37 cellular contexts compared by ENCODE assay signal in the genomic region with DNA sequence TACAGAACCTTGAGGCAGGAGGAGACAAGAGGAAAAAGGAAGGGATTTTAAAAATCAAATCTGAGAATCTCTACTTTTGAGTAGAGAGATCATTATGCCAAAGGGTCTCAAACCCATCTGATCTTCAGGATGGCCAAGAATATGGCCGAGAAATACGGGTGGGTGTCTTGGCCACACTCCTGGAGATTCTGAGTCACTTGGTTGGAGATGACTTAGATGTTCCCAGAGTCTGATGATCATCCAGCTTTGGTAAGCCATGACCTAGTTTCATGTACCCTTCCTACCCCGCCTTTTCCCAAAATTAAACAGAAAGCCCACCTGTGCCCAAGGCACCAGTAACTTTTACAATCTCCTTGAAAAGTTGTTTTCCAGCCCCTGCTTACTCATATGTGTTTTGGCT.
"Had no signal": no experiment of that assay in that cellular context is flagged by ENCODE, and none has a peak within 500 bp of the region (broad histone marks: within the 10 kb centered on the region; RNA-seq: fewer than 3 reads in every experiment).

No MANE protein-coding gene starts in this region.

- H3K27me3 ChIP-seq: body of pancreas, breast epithelium had no signal

- DNase-seq: activated B cell treated with CpG ODN at 0.5 μM for 24 hours; activated CD4-positive, alpha-beta memory T cell treated with anti-CD3 and anti-CD28 coated beads for 36 hours; activated CD4-positive, alpha-beta T cell treated with anti-CD3 and anti-CD28 coated beads for 4 hours; activated CD4-positive, alpha-beta T cell treated with anti-CD3 and anti-CD28 coated beads, Interleukin-2, amount 50 U/mL, for 1 hour; activated CD4-positive, CD25-positive, alpha-beta regulatory T cell treated with anti-CD3 and anti-CD28 coated beads, Interleukin-2, amount 50 U/mL, for 72 hours; activated CD8-positive, alpha-beta memory T cell treated with anti-CD3 and anti-CD28 coated beads, Interleukin-2, amount 50 U/mL, for 4 hours; activated effector memory CD4-positive, alpha-beta T cell treated with anti-CD3 and anti-CD28 coated beads, Interleukin-2, amount 50 U/mL, for 16 hours; activated naive CD4-positive, alpha-beta T cell; activated naive CD4-positive, alpha-beta T cell treated with anti-CD3 and anti-CD28 coated beads, Interleukin-2, amount 50 U/mL, for 16 hours; activated naive CD8-positive, alpha-beta T cell treated with anti-CD3 and anti-CD28 coated beads for 36 hours; activated T-cell treated with anti-CD3 and anti-CD28 coated beads for 4 hours; activated T-cell treated with anti-CD3 and anti-CD28 coated beads, Interleukin-2, amount 50 U/mL, for 48 hours; amniotic stem cell; body of pancreas; caudate nucleus; MM.1S; NCI-H1092 treated with DMSO at 0.1 percent for 48 hours; NCI-H1417; NCI-H146; NCI-H187; NCI-H2029 treated with DMSO at 0.1 percent for 48 hours; NCI-H2107; NCI-H2171; NCI-H510A; NCI-H526; NCI-H748 treated with DMSO at 0.1 percent for 48 hours; NK-92 treated with Interleukin-12 subunit alpha and Interleukin-12 subunit beta, amount 100 ng/mL, for 24 hours; PC-9; SW 1271; T-helper 1 cell; T-helper 2 cell; T-helper 9 cell had no signal

- H3K4me1 ChIP-seq: body of pancreas, breast epithelium had no signal

- H3K9me3 ChIP-seq: body of pancreas, breast epithelium had no signal

- H3K4me1 Mint-ChIP-seq: activated B cell treated with CpG ODN at 0.5 μM for 24 hours; activated naive CD8-positive, alpha-beta T cell treated with anti-CD3 and anti-CD28 coated beads for 36 hours had no signal

- H3K27me3 Mint-ChIP-seq: activated B cell treated with CpG ODN at 0.5 μM for 24 hours; activated CD4-positive, alpha-beta memory T cell treated with anti-CD3 and anti-CD28 coated beads for 36 hours; activated naive CD8-positive, alpha-beta T cell treated with anti-CD3 and anti-CD28 coated beads for 36 hours had no signal

- H3K4me3 Mint-ChIP-seq: activated B cell treated with CpG ODN at 0.5 μM for 24 hours; activated CD4-positive, alpha-beta memory T cell treated with anti-CD3 and anti-CD28 coated beads for 36 hours; activated naive CD8-positive, alpha-beta T cell treated with anti-CD3 and anti-CD28 coated beads for 36 hours had no signal

- H2AFZ ChIP-seq: PC-9 had no signal

- H3K4me2 ChIP-seq: KMS-11, PC-9 had no signal

- H3K36me3 Mint-ChIP-seq: activated CD4-positive, alpha-beta memory T cell treated with anti-CD3 and anti-CD28 coated beads for 36 hours; activated naive CD8-positive, alpha-beta T cell treated with anti-CD3 and anti-CD28 coated beads for 36 hours had no signal

- H3K27ac ChIP-seq: body of pancreas, breast epithelium, KMS-11, PC-9, RWPE1, VCaP had no signal

- H3K36me3 ChIP-seq: breast epithelium had no signal

- H3K9ac ChIP-seq: KMS-11 had no signal

- H3K9me3 Mint-ChIP-seq: activated B cell treated with CpG ODN at 0.5 μM for 24 hours; activated CD4-positive, alpha-beta memory T cell treated with anti-CD3 and anti-CD28 coated beads for 36 hours; activated naive CD8-positive, alpha-beta T cell treated with anti-CD3 and anti-CD28 coated beads for 36 hours had no signal

- ATAC-seq: body of pancreas, Right ventricle myocardium inferior had no signal

- H3K27ac Mint-ChIP-seq: activated B cell treated with CpG ODN at 0.5 μM for 24 hours; activated CD4-positive, alpha-beta memory T cell treated with anti-CD3 and anti-CD28 coated beads for 36 hours; activated naive CD8-positive, alpha-beta T cell treated with anti-CD3 and anti-CD28 coated beads for 36 hours had no signal

- H3K4me3 ChIP-seq: body of pancreas, breast epithelium, PC-9 had no signal
